Comparison of ENCODE assay signal across 24 cellular contexts in genomic region chr19:39727070-39727800, GRCh38. TPM values are rescaled to one million over a fixed set of nuclear protein-coding genes. Genes with fewer than 3 reads are reported as not detected.
A peak's percentile ranks its signal among the peaks of the same experiment; 100 is the strongest.
DNase-seq lines count a peak whose midpoint lies in the region; ATAC-seq, FAIRE-seq and TF ChIP-seq lines count a peak whose summit lies in the region.
"Had no signal": no experiment of that assay in that cellular context is flagged by ENCODE, and none has a peak within 500 bp of the region (broad histone marks: within the 10 kb centered on the region; RNA-seq: fewer than 3 reads in every experiment).

No MANE protein-coding gene starts in this region.

- H3K4me1 Mint-ChIP-seq in GM23338: no peaks in the 10 kb centered on the region
- H3K4me1 Mint-ChIP-seq: H9 had no signal

- RAD21 ChIA-PET in GM12878 (lab: Charles Lee; ENCODE audit: unreplicated experiment): interaction anchor here (1.0 kb wide), 1 partner anchor 26 kb away, joined by 4 read pairs; no protein-coding TSS in a partner anchor

- peak in 1 of 2 experiments; percentile 36; a peak in 1 of 4 replicates for TF ChIP-seq EP300 in GM12878 (IDR thresholded peaks at IDR 0.05; ENCODE audit: borderline replicate concordance in 1 of 2, control insufficient read depth in 1 of 2, low read depth in 2 of 2, low read length in 2 of 2)

- SMC1A ChIA-PET in GM12878 (lab: Charles Lee; ENCODE audit: uncharacterized antibody, unreplicated experiment): no interaction called here

- TF ChIP-seq POLR2A in GM12891 (IDR thresholded peaks at IDR 0.05; ENCODE audit: low read depth, low read length) (no peak), GM12878 (IDR thresholded peaks at IDR 0.05; ENCODE audit: low read depth, low read length) (no peak)

- H3K9me2 ChIP-seq in MM.1S (replicated peaks; ENCODE audit: insufficient read depth, low read length) (no peaks in the 10 kb centered on the region), GM23338 (ENCODE audit: insufficient read depth) (no peaks in the 10 kb centered on the region)

- H4K20me1 ChIP-seq in MM.1S (ENCODE audit: insufficient read depth, low read length) (no peaks in the 10 kb centered on the region), GM12878 (ENCODE audit: control insufficient read depth, insufficient read depth) (no peaks in the 10 kb centered on the region), GM23338 (replicated peaks; ENCODE audit: insufficient read depth) (no peaks in the 10 kb centered on the region)

- in situ Hi-C loops in GM12878 (cut with MboI): no loop called here

- no peak overlapping the region for H3K4me3 ChIP-seq in MM.1S (ENCODE audit: low read length)
- H3K4me3 ChIP-seq in GM12878: no peak overlapping the region
- no peak overlapping the region for H3K4me3 ChIP-seq in GM23338
- H3K4me3 ChIP-seq: A549 had no signal

- H3F3A ChIP-seq in MM.1S (ENCODE audit: insufficient read depth, low read length) (peaks cover 10% of the 10 kb centered on the region), GM23338 (replicated peaks; ENCODE audit: low read depth) (no peaks in the 10 kb centered on the region)

- no peaks in the 10 kb centered on the region for H3K9me3 ChIP-seq in MM.1S (replicated peaks; ENCODE audit: insufficient read depth, low read length)
- no peaks in the 10 kb centered on the region for H3K9me3 ChIP-seq in GM12878 (replicated peaks; ENCODE audit: control insufficient read depth, insufficient read depth, low read length)
- H3K9me3 ChIP-seq: A549, Caco-2 had no signal

- no peak overlapping the region for H3K9ac ChIP-seq in MM.1S (ENCODE audit: low read length)
- peak overlapping the region; percentile 24; the same call in 1 of the 2 replicates for H3K9ac ChIP-seq in GM12878 (ENCODE audit: control insufficient read depth, insufficient read depth, low read length)

- WGBS in GM12878 (ENCODE audit: insufficient coverage, insufficient replicate concordance, low lambda C conversion rate, missing lambda C conversion rate): 55% methylated on average over 10 of the region's 10 CpGs

- H3K36me3 ChIP-seq in MM.1S (replicated peaks; ENCODE audit: insufficient read depth, low read length) (no peaks in the 10 kb centered on the region), GM12878 (ENCODE audit: control insufficient read depth in 2 of 2, insufficient read depth in 2 of 2, low read length in 1 of 2) (no peaks in the 10 kb centered on the region), GM23338 (ENCODE audit: insufficient read depth) (no peaks in the 10 kb centered on the region)

- CTCF ChIA-PET in GM10248 (lab: Yijun Ruan, JAX) (interaction anchor here (1.0 to 1.3 kb wide), 2 partner anchors 51 to 115 kb away, joined by 3 read pairs; no protein-coding TSS in a partner anchor), GM12878 (lab: Yijun Ruan, JAX) (interaction anchor here (0.7 kb wide), 1 partner anchor 270 kb away, joined by 3 read pairs; no protein-coding TSS in a partner anchor)

- FAIRE-seq in GM12891 (lab: Jason Lieb, UNC) (peak; percentile 35), GM12878 (lab: Jason Lieb, UNC) (peak; percentile 85)
- FAIRE-seq: D721Med, H1, HepG2 had no signal

- no peaks in the 10 kb centered on the region for H3K27me3 ChIP-seq in MM.1S (replicated peaks; ENCODE audit: insufficient read depth, low read length)
- H3K27me3 ChIP-seq in GM12878 (replicated peaks in 1 of 2; ENCODE audit: control insufficient read depth in 2 of 2, insufficient read depth in 2 of 2, low read length in 1 of 2): no peaks in the 10 kb centered on the region
- H3K27me3 ChIP-seq in GM23338 (ENCODE audit: insufficient read depth): no peaks in the 10 kb centered on the region

- H3K79me2 ChIP-seq in MM.1S (ENCODE audit: low read length): no peaks in the 10 kb centered on the region
- no peaks in the 10 kb centered on the region for H3K79me2 ChIP-seq in GM12878 (ENCODE audit: control insufficient read depth, insufficient read depth, low read length)
- H3K79me2 ChIP-seq in GM23338 (replicated peaks; ENCODE audit: insufficient read depth): no peaks in the 10 kb centered on the region

- DNase-seq in GM10248 (ENCODE audit: extremely low spot score) (peak; percentile 27), GM12891 (ENCODE audit: insufficient read length, low spot score) (no peak), MM.1S (peak; percentile 22), GM12878 (ENCODE audit: low read depth, low spot score) (peak; percentile 50), NCI-H2196 (lab: John Stamatoyannopoulos, UW; ENCODE audit: unreplicated experiment) (no peak), GM23338 (ENCODE audit: low spot score) (no peak)
- no peak for DNase-seq in stimulated activated CD4-positive, alpha-beta T cell treated with anti-CD3 and anti-CD28 coated beads, Interleukin-2, amount 100 ng/mL, for 24 hours
- DNase-seq: AML-193; Caco-2; CD4-positive, alpha-beta T cell; DMS79; GDM1; H9; KBM-7 had no signal

- H3K4me3 Mint-ChIP-seq in GM23338: no peak overlapping the region
- H3K4me3 Mint-ChIP-seq: CD4-positive, alpha-beta T cell; H9 had no signal

- H3K27ac Mint-ChIP-seq in GM23338: no peak overlapping the region
- H3K27ac Mint-ChIP-seq: CD4-positive, alpha-beta T cell; H9 had no signal

- H3K4me1 ChIP-seq in MM.1S (ENCODE audit: low read length) (peaks cover 24% of the 10 kb centered on the region), GM12878 (ENCODE audit: control insufficient read depth, insufficient read depth, low read length) (peaks cover 23% of the 10 kb centered on the region), GM23338 (ENCODE audit: insufficient read depth) (no peaks in the 10 kb centered on the region)
- H3K4me1 ChIP-seq: A549, Caco-2 had no signal

- H3K27ac ChIP-seq in MM.1S (ENCODE audit: low read length): peak overlapping the region; percentile 29; the same call in 1 of the 2 replicates
- peak overlapping the region; percentile 74 for H3K27ac ChIP-seq in GM12878 (ENCODE audit: control insufficient read depth, insufficient read depth)
- no peak overlapping the region for H3K27ac ChIP-seq in GM23338 (ENCODE audit: low read depth)
- H3K27ac ChIP-seq: 22Rv1, A549, C4-2B had no signal

- no TSS peak for BruUV-seq in GM12878 (replicated peaks; lab: Mats Ljungman, UMichigan)

- H3K4me2 ChIP-seq in MM.1S (ENCODE audit: low read depth, low read length) (peak overlapping the region; percentile 33), GM12878 (ENCODE audit: control insufficient read depth, insufficient read depth) (peak overlapping the region; percentile 61), GM23338 (no peak overlapping the region)
- H3K4me2 ChIP-seq: A549 had no signal

- peaks cover 3% of the 10 kb centered on the region for H3K27me3 Mint-ChIP-seq in GM23338 (ENCODE audit: insufficient read depth, low read depth, poor library complexity)

- no peak for TF ChIP-seq RAD21 in GM12878 (IDR thresholded peaks at IDR 0.05; ENCODE audit: insufficient read depth, low read depth, low read length)

- TF ChIP-seq CTCF in GM10248 (IDR thresholded peaks at IDR 0.05; ENCODE audit: control extremely low read depth, extremely low read depth, low read depth, missing control alignments) (no peak), MM.1S (IDR thresholded peaks at IDR 0.05; ENCODE audit: low read length) (no peak), GM12878 (IDR thresholded peaks at IDR 0.05 in 2 of 3, conservative IDR thresholded peaks at IDR 0.05 in 1 of 3; ENCODE audit: control insufficient read depth in 2 of 3, extremely low read depth in 1 of 3, insufficient read depth in 1 of 3, low read depth in 3 of 3, low read length in 3 of 3) (no peak), GM23338 (conservative IDR thresholded peaks at IDR 0.05; ENCODE audit: low read depth in 2 of 2) (no peak)

- ATAC-seq in GM12878: peak; percentile 77
- no peak for ATAC-seq in GM18858 (IDR thresholded peaks at IDR 0.05; ENCODE audit: unreplicated experiment)
- ATAC-seq in GM23338: no peak
- ATAC-seq: HepG2 had no signal

- no peaks in the 10 kb centered on the region for H3K36me3 Mint-ChIP-seq in GM23338 (ENCODE audit: low read depth)
- H3K36me3 Mint-ChIP-seq: IgD-negative memory B cell had no signal

- H3K9me3 Mint-ChIP-seq in GM23338: no peaks in the 10 kb centered on the region
- H3K9me3 Mint-ChIP-seq: CD4-positive, alpha-beta T cell; H9 had no signal

- intact Hi-C loops in GM12878 (cut with micrococcal nuclease; ENCODE audit: unreplicated experiment): no loop called here

- H2AFZ ChIP-seq in MM.1S (ENCODE audit: low read length): 0 out of 2 replicates have a peak overlapping the region, but pooled peaks have one; percentile 23
- peak overlapping the region; percentile 33 for H2AFZ ChIP-seq in GM12878 (ENCODE audit: control insufficient read depth, low read depth, low read length)
- H2AFZ ChIP-seq in GM23338: no peak overlapping the region

- POLR2A ChIA-PET in GM10248 (lab: Yijun Ruan, JAX): no interaction called here
- POLR2A ChIA-PET in GM12878 (lab: Charles Lee): no interaction called here

RNA-seq across cellular contexts. Expression of gene CLC, which starts 10.6 kb away (rescaled TPM):
- polyA plus RNA-seq in GM12891 (2012; ENCODE audit: low read depth, missing spikeins): 1.7 TPM
- not detected in 2 replicates for total RNA-seq in GM12878 (2013; cell fraction: nucleolus; rRNA removed)
- not detected in 2 replicates for total RNA-seq in GM12878 (2014; rRNA removed)
- 0.27 TPM in 1 of 2 replicates, not detected in the other for total RNA-seq in GM12878 (2014; rRNA removed; fragmentation: Illumina TruSeq; extraction: Trizol)
- total RNA-seq in GM12878 (2021): 0.36 TPM in 1 of 2 replicates, not detected in the other
- polyA plus RNA-seq in GM12878 (2011; ENCODE audit: low read depth): 4.4 TPM
- 0.31 TPM in 1 of 2 replicates, not detected in the other for polyA plus RNA-seq in GM12878 (2011; rRNA removed)
- 0.27 and 0.55 TPM in 2 replicates for polyA plus RNA-seq in GM12878 (2011; cell fraction: cytosol; rRNA removed)
- polyA plus RNA-seq in GM12878 (2011; cell fraction: nucleus; rRNA removed): 0.22 TPM in 1 of 2 replicates, not detected in the other
- polyA plus RNA-seq in GM12878 (2012): 1.8 and 2.9 TPM in 2 replicates
- polyA plus RNA-seq in GM12878 (2014; fragmentation: Illumina TruSeq; extraction: Trizol): 0.35 TPM in 1 of 2 replicates, not detected in the other
- polyA plus RNA-seq in GM12878 (2014; fragmentation: Nextera tagmentation; extraction: Ambion mirVana): under 1 TPM; 0.18 to 0.21 TPM
- polyA plus RNA-seq in GM12878 (2014; rRNA removed): 0.29 TPM in 1 of 2 replicates, not detected in the other
- polyA plus RNA-seq in GM12878 (2016; fragmentation: Nextera tagmentation; extraction: Ambion mirVana): not detected
- not detected in 2 replicates for polyA minus RNA-seq in GM12878 (2011; rRNA and poly(A)+ RNA removed)
- polyA minus RNA-seq in GM12878 (2011; cell fraction: cytosol; rRNA and poly(A)+ RNA removed): not detected in 2 replicates
- not detected in 2 replicates for polyA minus RNA-seq in GM12878 (2011; cell fraction: nucleus; rRNA and poly(A)+ RNA removed)
- total RNA-seq in GM23338 (2014; rRNA removed; shearing (Covaris generic)): not detected in 2 replicates
- 0.63 TPM in 1 of 2 replicates, not detected in the other for polyA plus RNA-seq in GM23338 (2016; fragmentation: Nextera tagmentation; extraction: Ambion mirVana)
- total RNA-seq: Caco-2; CD4-positive, alpha-beta T cell; Daoy; HepG2 had no signal
- polyA plus RNA-seq: A549, BJ, HepG2, IgD-negative memory B cell had no signal

RNA-seq across cellular contexts. Expression of gene LGALS14, which starts 23.0 kb away (rescaled TPM):
- polyA plus RNA-seq in GM12891 (2012; ENCODE audit: low read depth, missing spikeins): 7.7 TPM
- 0.81 TPM in 1 of 2 replicates, not detected in the other for total RNA-seq in GM12878 (2013; cell fraction: nucleolus; rRNA removed)
- total RNA-seq in GM12878 (2014; rRNA removed): 6.9 and 9.0 TPM in 2 replicates
- 5.2 and 6.2 TPM in 2 replicates for total RNA-seq in GM12878 (2014; rRNA removed; fragmentation: Illumina TruSeq; extraction: Trizol)
- total RNA-seq in GM12878 (2021): 4.9 and 6.6 TPM in 2 replicates
- polyA plus RNA-seq in GM12878 (2011; ENCODE audit: low read depth): 39.7 TPM
- 9.3 and 12.2 TPM in 2 replicates for polyA plus RNA-seq in GM12878 (2011; rRNA removed)
- polyA plus RNA-seq in GM12878 (2011; cell fraction: cytosol; rRNA removed): 6.7 and 7.4 TPM in 2 replicates
- 2.0 and 5.1 TPM in 2 replicates for polyA plus RNA-seq in GM12878 (2011; cell fraction: nucleus; rRNA removed)
- polyA plus RNA-seq in GM12878 (2012): 23.9 and 27.5 TPM in 2 replicates
- 8.1 and 8.5 TPM in 2 replicates for polyA plus RNA-seq in GM12878 (2014; fragmentation: Illumina TruSeq; extraction: Trizol)
- polyA plus RNA-seq in GM12878 (2014; fragmentation: Nextera tagmentation; extraction: Ambion mirVana): 10 to 100 TPM; 21.0 to 34.6 TPM
- 5.2 and 7.6 TPM in 2 replicates for polyA plus RNA-seq in GM12878 (2014; rRNA removed)
- 1 to 10 TPM; 5.1 to 6.2 TPM for polyA plus RNA-seq in GM12878 (2016; fragmentation: Nextera tagmentation; extraction: Ambion mirVana)
- 5.9 and 10.5 TPM in 2 replicates for polyA minus RNA-seq in GM12878 (2011; rRNA and poly(A)+ RNA removed)
- polyA minus RNA-seq in GM12878 (2011; cell fraction: cytosol; rRNA and poly(A)+ RNA removed): 2.6 TPM in 1 of 2 replicates, not detected in the other
- polyA minus RNA-seq in GM12878 (2011; cell fraction: nucleus; rRNA and poly(A)+ RNA removed): 1.2 TPM in 1 of 2 replicates, not detected in the other
- total RNA-seq in GM23338 (2014; rRNA removed; shearing (Covaris generic)): not detected in 2 replicates
- polyA plus RNA-seq in GM23338 (2016; fragmentation: Nextera tagmentation; extraction: Ambion mirVana): not detected in 2 replicates
- total RNA-seq: CD4-positive, alpha-beta T cell; Daoy; H9; HepG2 had no signal
- polyA plus RNA-seq: A549, BJ, HepG2, IgD-negative memory B cell had no signal

RNA-seq across cellular contexts. Expression of gene LEUTX, which starts 51.4 kb away (rescaled TPM):
- polyA plus RNA-seq in GM12891 (2012; ENCODE audit: low read depth, missing spikeins): not detected
- not detected in 2 replicates for total RNA-seq in GM12878 (2013; cell fraction: nucleolus; rRNA removed)
- not detected in 2 replicates for total RNA-seq in GM12878 (2014; rRNA removed)
- total RNA-seq in GM12878 (2014; rRNA removed; fragmentation: Illumina TruSeq; extraction: Trizol): not detected in 2 replicates
- not detected in 2 replicates for total RNA-seq in GM12878 (2021)
- not detected for polyA plus RNA-seq in GM12878 (2011; ENCODE audit: low read depth)
- polyA plus RNA-seq in GM12878 (2011; rRNA removed): not detected in 2 replicates
- polyA plus RNA-seq in GM12878 (2011; cell fraction: cytosol; rRNA removed): not detected in 2 replicates
- polyA plus RNA-seq in GM12878 (2011; cell fraction: nucleus; rRNA removed): not detected in 2 replicates
- 0.27 and 0.39 TPM in 2 replicates for polyA plus RNA-seq in GM12878 (2012)
- 0.46 TPM in 1 of 2 replicates, not detected in the other for polyA plus RNA-seq in GM12878 (2014; fragmentation: Illumina TruSeq; extraction: Trizol)
- polyA plus RNA-seq in GM12878 (2014; fragmentation: Nextera tagmentation; extraction: Ambion mirVana): under 1 TPM; 0.29 to 0.40 TPM
- polyA plus RNA-seq in GM12878 (2014; rRNA removed): 0.33 and 0.91 TPM in 2 replicates
- under 1 TPM; 0.39 to 0.44 TPM for polyA plus RNA-seq in GM12878 (2016; fragmentation: Nextera tagmentation; extraction: Ambion mirVana)
- 0.36 TPM in 1 of 2 replicates, not detected in the other for polyA minus RNA-seq in GM12878 (2011; rRNA and poly(A)+ RNA removed)
- polyA minus RNA-seq in GM12878 (2011; cell fraction: cytosol; rRNA and poly(A)+ RNA removed): not detected in 2 replicates
- not detected in 2 replicates for polyA minus RNA-seq in GM12878 (2011; cell fraction: nucleus; rRNA and poly(A)+ RNA removed)
- not detected in 2 replicates for total RNA-seq in GM23338 (2014; rRNA removed; shearing (Covaris generic))
- 0.47 TPM in 1 of 2 replicates, not detected in the other for polyA plus RNA-seq in GM23338 (2016; fragmentation: Nextera tagmentation; extraction: Ambion mirVana)
- total RNA-seq: Caco-2; CD4-positive, alpha-beta T cell; Daoy; H1; H9; HepG2 had no signal
- polyA plus RNA-seq: A549, BJ, H1, HepG2, IgD-negative memory B cell had no signal

Comparison
In these comparisons a context has a peak if more than half of its experiments do, and no peak if none do; other contexts are left out.
1. DNase-seq: peak in GM10248 (single experiment), MM.1S (single experiment) and GM12878 (single experiment); none in GM12891 (single experiment), NCI-H2196 (single experiment), stimulated activated CD4-positive, alpha-beta T cell treated with anti-CD3 and anti-CD28 coated beads, Interleukin-2, amount 100 ng/mL, for 24 hours (0 of 2) and GM23338 (single experiment).